9 cellular contexts compared by ENCODE assay signal in genomic region chr9:113233146-113233545, GRCh38. TPM values are rescaled to one million over a fixed set of nuclear protein-coding genes. Genes with fewer than 3 reads are reported as not detected.
DNase-seq lines count a peak whose midpoint lies in the region; ATAC-seq and TF ChIP-seq lines count a peak whose summit lies in the region.
"Had no signal": no experiment of that assay in that cellular context is flagged by ENCODE, and none has a peak within 500 bp of the region (broad histone marks: within the 10 kb centered on the region; RNA-seq: fewer than 3 reads in every experiment).

No MANE protein-coding gene starts in this region.

- no peak for TF ChIP-seq POLR2A in ovary (IDR thresholded peaks at IDR 0.05)

- H3K4me3 ChIP-seq in PC-9, result no peak overlapping the region
- H3K4me3 ChIP-seq in ovary, result no peak overlapping the region

- intact Hi-C loops in PC-9 (cut with micrococcal nuclease; ENCODE audit: unreplicated experiment) (no loop called here), left colon (cut with DNase I, micrococcal nuclease) (no loop called here), ovary (cut with DNase I) (no loop called here)

- peak overlapping the region; percentile 53; the same call in 1 of the 2 replicates for H2AFZ ChIP-seq in PC-9

- H3K27me3 ChIP-seq in PC-9 (ENCODE audit: insufficient read depth, low read depth) (no peaks in the 10 kb centered on the region), ovary (no peaks in the 10 kb centered on the region)

- BruUV-seq in PC-9 (replicated peaks; lab: Mats Ljungman, UMichigan), result no TSS peak

- 12 to 37% (median 30%) methylated on average over 3 of the region's 3 CpGs for WGBS in ovary, 3 donors

- CTCF ChIA-PET in PC-9 (lab: Charles Lee), result no interaction called here

- H3K27ac ChIP-seq in PC-9, result peak overlapping the region; percentile 48
- peak overlapping the region in 1 of 2 donors; percentile 2 for H3K27ac ChIP-seq in ovary

- H4K20me1 ChIP-seq in PC-9 (ENCODE audit: insufficient read depth), result no peaks in the 10 kb centered on the region

- no peaks in the 10 kb centered on the region for H3K9me2 ChIP-seq in PC-9 (ENCODE audit: insufficient read depth)

- peaks cover 4% of the 10 kb centered on the region; the same call in 1 of the 2 replicates for H3F3A ChIP-seq in PC-9 (ENCODE audit: insufficient read depth, low read depth)

- H3K79me2 ChIP-seq in PC-9 (ENCODE audit: low read depth), result no peaks in the 10 kb centered on the region

- no peak for TF ChIP-seq EP300 in ovary (IDR thresholded peaks at IDR 0.05)

- H3K4me2 ChIP-seq in PC-9, result peak overlapping the region; percentile 45

- DNase-seq in CD1c-positive myeloid dendritic cell (ENCODE audit: extremely low spot score) (peak; percentile 76), PC-9 (peak in 1 of 2 experiments; percentile 69), left colon (no peak), ovary (no peak), SW480 (ENCODE audit: low spot score) (no peak), cerebellar cortex (ENCODE audit: low spot score) (no peak)
- DNase-seq in stimulated activated naive CD4-positive, alpha-beta T cell treated with Interleukin-2 at 50 U/mL for 16 hours (lab: John Stamatoyannopoulos, UW), result no peak
- DNase-seq: NCI-H1105 had no signal

- POLR2A ChIA-PET in PC-9 (lab: Charles Lee; ENCODE audit: unreplicated experiment), result no interaction called here

- H3K9me3 ChIP-seq in PC-9 (ENCODE audit: insufficient read depth, low read depth) (no peaks in the 10 kb centered on the region), ovary (no peaks in the 10 kb centered on the region)

- H3K36me3 ChIP-seq in PC-9 (ENCODE audit: low read depth), result no peaks in the 10 kb centered on the region
- no peaks in the 10 kb centered on the region for H3K36me3 ChIP-seq in ovary

- ATAC-seq in GM21786 (IDR thresholded peaks at IDR 0.05; ENCODE audit: unreplicated experiment), result peak; percentile 35
- peak; percentile 30 for ATAC-seq in left colon

- TF ChIP-seq CTCF in PC-9 (conservative IDR thresholded peaks at IDR 0.05) (no peak), ovary (IDR thresholded peaks at IDR 0.05) (no peak)

- H3K4me1 ChIP-seq in PC-9 (replicated peaks; ENCODE audit: insufficient read depth) (peaks cover 12% of the 10 kb centered on the region), ovary (ENCODE audit: insufficient read depth) (peaks cover 1% of the 10 kb centered on the region)

RNA-seq across cellular contexts. Expression of gene SLC31A1, which starts 11.8 kb away (rescaled TPM):
- 24.9 and 27.2 TPM in 2 replicates for total RNA-seq in PC-9 (2021)
- 10 to 100 TPM; 34.5 to 55.8 TPM for total RNA-seq in left colon
- total RNA-seq in ovary, result 10 to 100 TPM in 5 of 7 donors, 1 to 10 TPM in 2; 6.6 to 18.7 (median 12.5) TPM
- polyA plus RNA-seq in ovary, result 10 to 100 TPM in 1 of 2 donors, 1 to 10 TPM in 1; 5.3 to 24.1 TPM

RNA-seq across cellular contexts. Expression of gene FKBP15, which starts 12.1 kb away (rescaled TPM):
- total RNA-seq in PC-9 (2021), result 23.3 and 33.5 TPM in 2 replicates
- 10 to 100 TPM; 23.5 to 25.0 TPM for total RNA-seq in left colon
- total RNA-seq in ovary, result 10 to 100 TPM; 11.9 to 32.9 (median 20.2) TPM
- polyA plus RNA-seq in ovary, result 10 to 100 TPM; 10.9 to 29.0 TPM

RNA-seq across cellular contexts. Expression of gene CDC26, which starts 42.2 kb away (rescaled TPM):
- total RNA-seq in PC-9 (2021), result 40.4 and 43.4 TPM in 2 replicates
- 10 to 100 TPM; 23.6 to 25.6 TPM for total RNA-seq in left colon
- 10 to 100 TPM; 24.2 to 40.0 (median 27.5) TPM for total RNA-seq in ovary
- 10 to 100 TPM; 27.7 to 57.3 TPM for polyA plus RNA-seq in ovary

RNA-seq across cellular contexts. Expression of gene PRPF4, which starts 42.3 kb away (rescaled TPM):
- 31.6 and 36.3 TPM in 2 replicates for total RNA-seq in PC-9 (2021)
- total RNA-seq in left colon, result 10 to 100 TPM; 12.0 to 13.6 TPM
- total RNA-seq in ovary, result 10 to 100 TPM; 12.5 to 30.8 (median 22.3) TPM
- 10 to 100 TPM; 13.9 to 28.9 TPM for polyA plus RNA-seq in ovary
